Comparison of ENCODE assay signal across 12 cellular contexts in genomic region chr14:95935228-95935822, GRCh38. TPM values are rescaled to one million over a fixed set of nuclear protein-coding genes. Genes with fewer than 3 reads are reported as not detected.
DNase-seq lines count a peak whose midpoint lies in the region; ATAC-seq and TF ChIP-seq lines count a peak whose summit lies in the region.
"Had no signal": no experiment of that assay in that cellular context is flagged by ENCODE, and none has a peak within 500 bp of the region (broad histone marks: within the 10 kb centered on the region; RNA-seq: fewer than 3 reads in every experiment).

No MANE protein-coding gene starts in this region.

- H3K27ac ChIP-seq in DND-41 (ENCODE audit: low read length): no peak overlapping the region
- H3K27ac ChIP-seq: esophagus squamous epithelium, PC-9 had no signal

- no peak overlapping the region for H3K4me3 ChIP-seq in DND-41 (ENCODE audit: low read depth in 1 of 2, low read length in 2 of 2)
- H3K4me3 ChIP-seq in astrocyte of the spinal cord (ENCODE audit: low read depth, low read length): no peak overlapping the region
- H3K4me3 ChIP-seq: esophagus squamous epithelium, PC-9 had no signal

- H3K9me3 ChIP-seq in DND-41 (ENCODE audit: insufficient read depth, low read length, severe bottlenecking): no peaks in the 10 kb centered on the region
- H3K9me3 ChIP-seq: esophagus squamous epithelium had no signal

- no peaks in the 10 kb centered on the region for H3K4me1 ChIP-seq in DND-41 (ENCODE audit: insufficient read depth, low read length)
- H3K4me1 ChIP-seq: esophagus squamous epithelium had no signal

- peak; percentile 52 for DNase-seq in DND-41
- peak; percentile 2 to 35 for DNase-seq in Kasumi-1 (lab: John Stamatoyannopoulos, UW)
- DNase-seq in astrocyte of the spinal cord (ENCODE audit: low read depth, low spot score): peak; percentile 9
- DNase-seq in left lobe of liver (ENCODE audit: low spot score): no peak
- DNase-seq in KG1 (lab: John Stamatoyannopoulos, UW): no peak
- DNase-seq in HuH-7.5 (ENCODE audit: low spot score): no peak
- DNase-seq: esophagus squamous epithelium had no signal

- no peaks in the 10 kb centered on the region for H4K20me1 ChIP-seq in DND-41 (ENCODE audit: insufficient read depth, low read length)

- H3K4me2 ChIP-seq in DND-41 (ENCODE audit: insufficient read depth, low read length): no peak overlapping the region
- H3K4me2 ChIP-seq: PC-9 had no signal

- no peak overlapping the region for H2AFZ ChIP-seq in DND-41 (ENCODE audit: low read depth, low read length)
- H2AFZ ChIP-seq: PC-9 had no signal

- H3K9ac ChIP-seq in DND-41 (ENCODE audit: low read depth, low read length): no peak overlapping the region

- TF ChIP-seq CTCF in DND-41 (IDR thresholded peaks at IDR 0.05; ENCODE audit: borderline replicate concordance, extremely low read depth, low read length, poor library complexity, severe bottlenecking) (no peak), astrocyte of the spinal cord (IDR thresholded peaks at IDR 0.05; ENCODE audit: low read depth, low read length) (no peak)

- 0 out of 3 replicates have a peak, but pooled peaks have one; percentile 56 for ATAC-seq in DND-41 (ENCODE audit: insufficient read depth, low read depth)
- ATAC-seq in left lobe of liver: peak; percentile 56
- no peak for ATAC-seq in GM21360 (IDR thresholded peaks at IDR 0.05; ENCODE audit: unreplicated experiment)
- ATAC-seq in GM19324 (IDR thresholded peaks at IDR 0.05; ENCODE audit: low FRiP score, unreplicated experiment): no peak
- ATAC-seq: activated T-cell treated with anti-CD3 and anti-CD28 coated beads, Interleukin-2, amount 50 U/mL, for 72 hours had no signal

- no peaks in the 10 kb centered on the region for H3K27me3 ChIP-seq in DND-41 (ENCODE audit: insufficient read depth, low read length, poor library complexity)

- H3K79me2 ChIP-seq in DND-41 (ENCODE audit: insufficient read depth, low read length): no peaks in the 10 kb centered on the region

- no peaks in the 10 kb centered on the region for H3K36me3 ChIP-seq in DND-41 (ENCODE audit: insufficient read depth, low read length)
- H3K36me3 ChIP-seq: esophagus squamous epithelium had no signal

- in situ Hi-C loops in astrocyte of the spinal cord (cut with HindIII; ENCODE audit: low sequenced_read_pairs): no loop called here

RNA-seq across cellular contexts. Expression of gene TUNAR, which starts 58.7 kb away (rescaled TPM):
- not detected for total RNA-seq in left lobe of liver
- total RNA-seq: activated T-cell treated with anti-CD3 and anti-CD28 coated beads, Interleukin-2, amount 50 U/mL, for 72 hours; esophagus squamous epithelium; G401; PC-9 had no signal

Comparison
In these comparisons a context has a peak if more than half of its experiments do, and no peak if none do; other contexts are left out.
1. ATAC-seq: peak in DND-41 (single experiment) and left lobe of liver (single experiment); none in GM21360 (single experiment) and GM19324 (single experiment).
2. DNase-seq: peak in DND-41 (single experiment), Kasumi-1 (2 of 2) and astrocyte of the spinal cord (single experiment); none in left lobe of liver (single experiment), KG1 (single experiment) and HuH-7.5 (single experiment).